ENCODE assay signal across 8 cellular contexts in the genomic region with DNA sequence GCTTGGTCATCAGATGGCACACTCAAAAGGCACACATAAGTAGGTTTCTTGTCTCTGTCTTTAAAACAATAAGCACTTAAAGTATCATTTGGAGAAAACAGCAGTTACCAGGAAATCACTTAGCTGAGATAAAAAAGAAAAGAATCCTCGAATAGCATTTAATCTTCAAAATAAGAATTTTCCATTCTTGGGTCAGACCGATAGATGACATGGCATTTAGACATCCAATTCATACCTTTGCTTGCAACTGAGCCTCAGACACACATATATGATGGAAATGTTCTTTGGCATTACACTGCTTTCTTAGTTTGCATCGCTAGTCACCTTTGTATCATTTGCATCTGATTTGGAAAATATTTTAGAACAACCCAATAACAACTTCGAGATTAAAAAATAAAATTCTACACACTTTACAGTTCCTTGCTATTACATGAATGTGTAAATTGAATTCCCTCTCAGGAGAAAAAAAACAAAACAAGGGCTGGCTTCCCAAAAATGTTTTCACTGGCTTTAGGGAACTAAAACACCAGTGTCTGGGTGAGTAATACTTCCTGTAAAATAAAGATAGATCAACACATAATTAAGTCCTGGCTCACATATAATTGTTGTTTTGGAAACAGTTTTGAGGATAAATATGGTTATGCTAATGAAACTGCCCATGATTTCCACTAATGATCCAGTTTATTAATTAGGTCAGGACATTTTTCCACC. TPM values are rescaled to one million over a fixed set of nuclear protein-coding genes. Genes with fewer than 3 reads are reported as not detected.
DNase-seq lines count a peak whose midpoint lies in the region; ATAC-seq and TF ChIP-seq lines count a peak whose summit lies in the region.

No MANE protein-coding gene starts in this region.

- no peaks in the 10 kb centered on the region for H3K9me3 Mint-ChIP-seq in natural killer cell treated with Interleukin-12 subunit alpha and Interleukin-12 subunit beta and Interleukin-15 and Interleukin-18, amount 100 ng/mL, for 72 hours

- H3K4me3 ChIP-seq in AG10803 (ENCODE audit: low read length) (peak overlapping the region; percentile 74), ectodermal cell (ENCODE audit: insufficient read depth, low read depth, low read length) (peak overlapping the region; percentile 85)

- H3K36me3 ChIP-seq in ectodermal cell (ENCODE audit: control insufficient read depth, insufficient read depth, low read length): no peaks in the 10 kb centered on the region

- ATAC-seq in natural killer cell treated with Interleukin-12 subunit alpha and Interleukin-12 subunit beta and Interleukin-15 and Interleukin-18, amount 100 ng/mL, for 72 hours: no peak
- ATAC-seq in HG03025 (IDR thresholded peaks at IDR 0.05; ENCODE audit: low FRiP score, unreplicated experiment): no peak

- peak; percentile 20 for DNase-seq in AG10803 (ENCODE audit: low read depth)
- peak; percentile 45 for DNase-seq in M059J (ENCODE audit: low read depth)
- DNase-seq in natural killer cell treated with Interleukin-12 subunit alpha and Interleukin-12 subunit beta and Interleukin-15 and Interleukin-18, amount 100 ng/mL, for 72 hours (ENCODE audit: low spot score): no peak
- no peak for DNase-seq in SW 1271 (lab: John Stamatoyannopoulos, UW)
- DNase-seq in nucleus accumbens (lab: John Stamatoyannopoulos, UW): no peak
- DNase-seq in activated CD4-positive, CD25-positive, alpha-beta regulatory T cell (lab: John Stamatoyannopoulos, UW): no peak

- peak overlapping the region; percentile 74 for H3K4me3 Mint-ChIP-seq in natural killer cell treated with Interleukin-12 subunit alpha and Interleukin-12 subunit beta and Interleukin-15 and Interleukin-18, amount 100 ng/mL, for 72 hours

- H3K4me1 Mint-ChIP-seq in natural killer cell treated with Interleukin-12 subunit alpha and Interleukin-12 subunit beta and Interleukin-15 and Interleukin-18, amount 100 ng/mL, for 72 hours (ENCODE audit: low read depth in 2 of 2): peaks cover 19% of the 10 kb centered on the region in 2 donors

- peaks cover 18% of the 10 kb centered on the region for H3K4me1 ChIP-seq in ectodermal cell (ENCODE audit: control insufficient read depth, insufficient read depth, low read length)

- peaks cover 15% of the 10 kb centered on the region for H3K27me3 ChIP-seq in ectodermal cell (ENCODE audit: control insufficient read depth, insufficient read depth, low read length, poor library complexity, severe bottlenecking)

- peaks cover 33 to 66% of the 10 kb centered on the region in 2 donors for H3K27me3 Mint-ChIP-seq in natural killer cell treated with Interleukin-12 subunit alpha and Interleukin-12 subunit beta and Interleukin-15 and Interleukin-18, amount 100 ng/mL, for 72 hours

- no peak overlapping the region for H3K27ac ChIP-seq in ectodermal cell (ENCODE audit: insufficient read depth, low read depth, low read length, poor library complexity, severe bottlenecking)

- TF ChIP-seq CTCF in AG10803 (conservative IDR thresholded peaks at IDR 0.05; ENCODE audit: low read length): no peak

- WGBS in ectodermal cell, 2 experiments: 89 to 97% methylated on average over 2 to 4 of the region's 4 CpGs

- peak overlapping the region in 1 of 2 donors; percentile 53 for H3K27ac Mint-ChIP-seq in natural killer cell treated with Interleukin-12 subunit alpha and Interleukin-12 subunit beta and Interleukin-15 and Interleukin-18, amount 100 ng/mL, for 72 hours

- H3K36me3 Mint-ChIP-seq in natural killer cell treated with Interleukin-12 subunit alpha and Interleukin-12 subunit beta and Interleukin-15 and Interleukin-18, amount 100 ng/mL, for 72 hours: no peaks in the 10 kb centered on the region

- no peaks in the 10 kb centered on the region for H3K9me3 ChIP-seq in ectodermal cell (ENCODE audit: control insufficient read depth, low read length)

RNA-seq across cellular contexts. Expression of a gene that starts 1.3 kb away (rescaled TPM):
- 10.6 and 12.0 TPM in 2 replicates for total RNA-seq in M059J (2014; rRNA removed; shearing (Covaris generic))
- polyA plus RNA-seq in ectodermal cell (2013, experiment 1 of 4): 13.3 TPM
- 12.0 TPM for polyA plus RNA-seq in ectodermal cell (2013, experiment 2 of 4)
- polyA plus RNA-seq in ectodermal cell (2013, experiment 3 of 4): 10.8 TPM
- 10.6 TPM for polyA plus RNA-seq in ectodermal cell (2013, experiment 4 of 4)
- total RNA-seq in natural killer cell treated with Interleukin-12 subunit alpha and Interleukin-12 subunit beta and Interleukin-15 and Interleukin-18, amount 100 ng/mL, for 72 hours: 1 to 10 TPM; 1.4 to 3.6 TPM

Comparison
In these comparisons a context has a peak if more than half of its experiments do, and no peak if none do; other contexts are left out.
1. DNase-seq: peak in AG10803 (single experiment) and M059J (single experiment); none in natural killer cell treated with Interleukin-12 subunit alpha and Interleukin-12 subunit beta and Interleukin-15 and Interleukin-18, amount 100 ng/mL, for 72 hours (single experiment), SW 1271 (0 of 2), nucleus accumbens (0 of 56) and activated CD4-positive, CD25-positive, alpha-beta regulatory T cell (0 of 4).